2 cellular contexts compared by ENCODE assay signal in genomic region chr20:64068381-64069208, GRCh38.
TF ChIP-seq lines count a peak whose summit lies in the region.

No MANE protein-coding gene starts in this region.

TF ChIP-seq in HEK293, 187 proteins besides CTCF, POLR2A, EP300 and RAD21:
- TF ChIP-seq ZIC2 (tag by site-specific recombination; IDR thresholded peaks at IDR 0.05) (peak; percentile 75; the same call in 1 of the 2 replicates), KLF10 (tag by site-specific recombination; IDR thresholded peaks at IDR 0.05) (no peak), GLIS2 (tag by site-specific recombination; IDR thresholded peaks at IDR 0.05) (peak; percentile 57)

TF ChIP-seq in H1, 55 proteins besides CTCF, POLR2A, EP300 and RAD21:
- TF ChIP-seq CBX5 (IDR thresholded peaks at IDR 0.05; ENCODE audit: low read depth, low read length) (no peak), CHD1 (IDR thresholded peaks at IDR 0.05; ENCODE audit: low read depth, low read length) (no peak), POLR2AphosphoS5 (IDR thresholded peaks at IDR 0.05; ENCODE audit: low read depth, low read length) (no peak), CHD2 (IDR thresholded peaks at IDR 0.05; ENCODE audit: low read length) (no peak), SIRT6 (IDR thresholded peaks at IDR 0.05; ENCODE audit: low read length) (no peak), HDAC6 (IDR thresholded peaks at IDR 0.05; ENCODE audit: low read depth, low read length) (no peak), BRCA1 (IDR thresholded peaks at IDR 0.05; ENCODE audit: low read depth, low read length) (no peak), ASH2L (IDR thresholded peaks at IDR 0.05; ENCODE audit: low read length) (no peak), SIX5 (IDR thresholded peaks at IDR 0.05; ENCODE audit: low read depth, low read length) (no peak), EZH2 (IDR thresholded peaks at IDR 0.05; ENCODE audit: low read depth, low read length, severe bottlenecking) (no peak), SP1 (IDR thresholded peaks at IDR 0.05; ENCODE audit: low read depth, low read length) (no peak), TEAD4 (IDR thresholded peaks at IDR 0.05; ENCODE audit: low read depth, low read length) (no peak), USF2 (IDR thresholded peaks at IDR 0.05; ENCODE audit: low read length) (no peak), ATF2 (IDR thresholded peaks at IDR 0.05; ENCODE audit: low read length) (no peak), NANOG (IDR thresholded peaks at IDR 0.05; ENCODE audit: insufficient read depth, low read depth, low read length, poor library complexity, severe bottlenecking) (no peak)
